In the genomic region with DNA sequence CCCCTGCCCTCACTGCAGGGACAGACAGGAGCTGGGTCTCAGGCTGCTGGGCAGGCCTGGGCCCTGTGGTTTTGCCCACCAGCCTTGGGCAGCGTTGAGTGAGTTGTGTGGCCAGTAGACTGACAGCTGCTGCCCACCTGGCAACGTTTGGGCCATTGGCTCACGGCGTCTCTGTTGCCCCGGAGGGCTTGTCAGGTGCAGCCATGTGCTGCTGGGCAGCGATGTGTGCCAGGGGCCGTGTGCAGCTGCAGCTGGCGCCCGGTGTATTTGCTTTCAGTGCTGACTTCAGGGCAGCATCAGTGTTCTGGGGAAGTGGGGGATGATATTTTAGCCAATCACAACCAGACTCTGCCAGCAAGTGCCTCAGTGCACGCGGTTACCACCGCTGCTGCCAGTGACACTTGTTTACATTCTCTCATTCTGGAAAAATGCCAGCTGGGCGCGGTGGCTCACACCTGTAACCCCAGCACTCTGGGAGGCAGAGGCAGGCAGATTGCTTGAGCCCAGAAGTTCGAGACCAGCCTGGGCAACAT, we compare ENCODE assay signal across 8 cellular contexts. TPM values are rescaled to one million over a fixed set of nuclear protein-coding genes. Genes with fewer than 3 reads are reported as not detected.
DNase-seq lines count a peak whose midpoint lies in the region; ATAC-seq and TF ChIP-seq lines count a peak whose summit lies in the region.
"Had no signal": no experiment of that assay in that cellular context is flagged by ENCODE, and none has a peak within 500 bp of the region (broad histone marks: within the 10 kb centered on the region; RNA-seq: fewer than 3 reads in every experiment).

No MANE protein-coding gene starts in this region.

- peak; percentile 93 for DNase-seq in DMS53 (lab: John Stamatoyannopoulos, UW)
- DNase-seq in NCI-H1092 (lab: John Stamatoyannopoulos, UW) = peak; percentile 94
- peak in 3 of 5 donors; percentile 31 to 51 (median 43) for DNase-seq in T-helper 1 cell
- DNase-seq in naive B cell = peak; percentile 61
- DNase-seq in foreskin keratinocyte = no peak
- DNase-seq in HAP-1 (ENCODE audit: low spot score in 2 of 2) = no peak

- H3K9me3 Mint-ChIP-seq in naive B cell = no peaks in the 10 kb centered on the region

- peaks cover 29 to 62% (median 47%) of the 10 kb centered on the region in 3 donors for H3K4me1 Mint-ChIP-seq in naive B cell

- peaks cover 18% of the 10 kb centered on the region for H3K36me3 ChIP-seq in HAP-1 (replicated peaks)

- H3K36me3 Mint-ChIP-seq in naive B cell = peaks cover 0 to 4% of the 10 kb centered on the region in 2 donors

- ATAC-seq in naive B cell (ENCODE audit: low read depth in 2 of 2) (peak; percentile 89 to 92), foreskin keratinocyte (no peak), GM19035 (IDR thresholded peaks at IDR 0.05; ENCODE audit: unreplicated experiment) (no peak)

- no peaks in the 10 kb centered on the region for H3K27me3 ChIP-seq in foreskin keratinocyte
- no peaks in the 10 kb centered on the region for H3K27me3 ChIP-seq in HAP-1 (ENCODE audit: low read depth)
- H3K27me3 ChIP-seq: SJSA1 had no signal

- H3K4me1 ChIP-seq in foreskin keratinocyte = peaks cover 8% of the 10 kb centered on the region
- H3K4me1 ChIP-seq in HAP-1 = no peaks in the 10 kb centered on the region; the same call in 1 of the 2 replicates

- H3K27me3 Mint-ChIP-seq in naive B cell = no peaks in the 10 kb centered on the region

- H3K9me3 ChIP-seq in HAP-1 = no peaks in the 10 kb centered on the region
- H3K9me3 ChIP-seq: SJSA1 had no signal

- H3K27ac ChIP-seq in foreskin keratinocyte = no peak overlapping the region
- H3K27ac ChIP-seq: SJSA1 had no signal

- no peak for TF ChIP-seq CTCF in foreskin keratinocyte (conservative IDR thresholded peaks at IDR 0.05)

- in situ Hi-C loops in HAP-1 (cut with MboI; ENCODE audit: low sequenced_read_pairs) = no loop called here

- H3K4me3 ChIP-seq in HAP-1 = no peak overlapping the region
- H3K4me3 ChIP-seq: SJSA1 had no signal

- H3K27ac Mint-ChIP-seq in naive B cell = peak overlapping the region; percentile 89 to 97 (median 94)

- peak overlapping the region in 7 of 8 donors; percentile 15 to 70 (median 41) for H3K4me3 Mint-ChIP-seq in naive B cell

RNA-seq across cellular contexts. Expression of gene FZR1, which starts 10.6 kb away (rescaled TPM):
- polyA plus RNA-seq in naive B cell (ENCODE audit: low read depth in 6 of 6) = 10 to 100 TPM in 4 of 6 donors, 1 to 10 TPM in 2; 5.8 to 20.0 (median 10.7) TPM
- total RNA-seq in foreskin keratinocyte = 39.7 and 43.1 TPM in 2 replicates
- polyA plus RNA-seq in foreskin keratinocyte = 36.7 and 37.9 TPM in 2 replicates

RNA-seq across cellular contexts. Expression of gene DOHH, which starts 16.3 kb away (rescaled TPM):
- polyA plus RNA-seq in naive B cell (ENCODE audit: low read depth in 6 of 6) (10 to 100 TPM in 2 of 6 donors, 1 to 10 TPM in 4; 6.6 to 11.5 (median 7.4) TPM), foreskin keratinocyte (17.2 and 17.8 TPM in 2 replicates)
- total RNA-seq in foreskin keratinocyte = 12.3 and 12.6 TPM in 2 replicates

RNA-seq across cellular contexts. Expression of gene TEKTIP1, which starts 22.2 kb away (rescaled TPM):
- polyA plus RNA-seq in naive B cell (ENCODE audit: low read depth in 6 of 6) (under 1 TPM in 1 of 6 donors, not detected in 5; 0.56 TPM), foreskin keratinocyte (not detected in 2 replicates)
- total RNA-seq in foreskin keratinocyte = not detected in 2 replicates

RNA-seq across cellular contexts. Expression of gene SMIM44, which starts 33.5 kb away (rescaled TPM):
- polyA plus RNA-seq in naive B cell (ENCODE audit: low read depth in 6 of 6) (not detected), foreskin keratinocyte (not detected in 2 replicates)
- total RNA-seq in foreskin keratinocyte = not detected in 2 replicates
- total RNA-seq: SJSA1 had no signal

RNA-seq across cellular contexts. Expression of gene SMIM24, which starts 36.4 kb away (rescaled TPM):
- polyA plus RNA-seq in naive B cell (ENCODE audit: low read depth in 6 of 6) (1 to 10 TPM in 1 of 6 donors, under 1 TPM in 3, not detected in 2; 0.50 to 1.2 (median 0.72) TPM), foreskin keratinocyte (0.08 TPM in 1 of 2 replicates, not detected in the other)
- not detected in 2 replicates for total RNA-seq in foreskin keratinocyte
- total RNA-seq: SJSA1 had no signal

Comparison
In these comparisons a context has a peak if more than half of its experiments do, and no peak if none do; other contexts are left out.
1. DNase-seq: peak in DMS53 (single experiment), NCI-H1092 (single experiment), T-helper 1 cell (3 of 5) and naive B cell (single experiment); none in foreskin keratinocyte (0 of 2) and HAP-1 (0 of 2).
2. ATAC-seq: peak in naive B cell (2 of 2); none in foreskin keratinocyte (single experiment) and GM19035 (single experiment).